Comparison of ENCODE assay signal across 7 cellular contexts in genomic region chr3:17860840-17861471, GRCh38.
DNase-seq lines count a peak whose midpoint lies in the region; ATAC-seq, FAIRE-seq and TF ChIP-seq lines count a peak whose summit lies in the region.
"Not testable (repeated sequence)": the region's sequence is repeated elsewhere in the genome, so short reads cannot be mapped to it uniquely, and the experiment has no call there.

No MANE protein-coding gene starts in this region.

- H3K27ac ChIP-seq in GM23338 (ENCODE audit: low read depth) (peak overlapping the region; percentile 86; the same call in 1 of the 2 replicates), HUES64 (ENCODE audit: low read depth, low read length) (peak overlapping the region; percentile 52; the same call in 1 of the 2 replicates), VCaP (peak overlapping the region; percentile 77)
- not testable (repeated sequence) for H3K27ac ChIP-seq in H1 (ENCODE audit: low read depth, low read length); iPS DF 6.9 (ENCODE audit: low read length); smooth muscle cell (ENCODE audit: low read depth)

- H2AK5ac ChIP-seq in H1 (ENCODE audit: low read depth, low read length) = not testable (repeated sequence)

- 28% methylated on average over 35 of the region's 35 CpGs for WGBS in HUES64
- 62% methylated on average over 32 of the region's 35 CpGs; no CpG with 5 or more reads in 1 of the 2 experiments for WGBS in H1 (ENCODE audit: extremely low coverage in 1 of 2, insufficient coverage in 1 of 2, insufficient read length in 1 of 2, insufficient replicate concordance in 2 of 2, low coverage in 1 of 2, low lambda C conversion rate in 2 of 2, missing lambda C conversion rate in 1 of 2), 2 experiments
- WGBS in iPS DF 6.9 (ENCODE audit: insufficient coverage, insufficient read length) = no CpG with 5 or more reads among the region's 35 CpGs
- WGBS in smooth muscle cell (ENCODE audit: low lambda C conversion rate) = 44% methylated on average over 35 of the region's 35 CpGs

- not testable (repeated sequence) for ATAC-seq in GM23338

- POLR2A ChIA-PET in H1 (lab: Charles Lee; ENCODE audit: partially characterized antibody) = interaction anchor here (0.8 to 1.3 kb wide), 4 partner anchors 9 to 34 kb away, joined by 3 to 6 read pairs (median 4); no protein-coding TSS in a partner anchor

- H3K9me3 Mint-ChIP-seq in GM23338 = peaks cover 27% of the 10 kb centered on the region; the same call in 2 of the 3 replicates
- peaks cover 26% of the 10 kb centered on the region for H3K9me3 Mint-ChIP-seq in nephron

- H3K14ac ChIP-seq in H1 (ENCODE audit: insufficient read length) = not testable (repeated sequence)

- H3K18ac ChIP-seq in H1 (ENCODE audit: extremely low read depth, low read length) = not testable (repeated sequence)

- H2BK15ac ChIP-seq in H1 (ENCODE audit: low read length) = not testable (repeated sequence)

- peaks cover 27% of the 10 kb centered on the region for H3K79me2 ChIP-seq in GM23338 (replicated peaks; ENCODE audit: insufficient read depth)
- H3K79me2 ChIP-seq in H1 (ENCODE audit: control insufficient read depth in 1 of 2, insufficient read depth in 2 of 2, low read length in 2 of 2); smooth muscle cell (ENCODE audit: low read depth): not testable (repeated sequence)

- H4K8ac ChIP-seq in H1 (ENCODE audit: extremely low read depth, insufficient read depth, low read length) = peak overlapping the region; percentile 51; the same call in 1 of the 2 replicates

- H3K27me3 ChIP-seq in GM23338 (ENCODE audit: insufficient read depth); HUES64 (ENCODE audit: insufficient read depth, low read length); H1 (replicated peaks in 1 of 4; ENCODE audit: control insufficient read depth in 3 of 4, extremely low read depth in 1 of 4, insufficient read depth in 3 of 4, low read length in 3 of 4); iPS DF 6.9 (ENCODE audit: control insufficient read depth, insufficient read depth, low read length); smooth muscle cell (ENCODE audit: low read depth): not testable (repeated sequence)

- not testable (repeated sequence) for H3F3A ChIP-seq in GM23338 (replicated peaks; ENCODE audit: low read depth); smooth muscle cell (ENCODE audit: low read depth)

- H2BK5ac ChIP-seq in H1 (ENCODE audit: low read depth, low read length) = not testable (repeated sequence)

- not testable (repeated sequence) for H2BK120ac ChIP-seq in H1 (replicated peaks; ENCODE audit: low read depth, low read length)

- H3K4me1 ChIP-seq in GM23338 (ENCODE audit: insufficient read depth); HUES64 (ENCODE audit: insufficient read depth, low read length); H1 (replicated peaks in 1 of 4; ENCODE audit: control insufficient read depth in 3 of 4, insufficient read depth in 4 of 4, low read length in 3 of 4); iPS DF 6.9 (ENCODE audit: control insufficient read depth, insufficient read depth, low read length); smooth muscle cell (ENCODE audit: low read depth): not testable (repeated sequence)

- H2AFZ ChIP-seq in GM23338; H1 (ENCODE audit: low read length): not testable (repeated sequence)
- H2AFZ ChIP-seq in smooth muscle cell (ENCODE audit: low read depth) = peak overlapping the region; percentile 65

- FAIRE-seq in H1 (lab: Jason Lieb, UNC) = not testable (repeated sequence)

- not testable (repeated sequence) for H4K5ac ChIP-seq in H1 (ENCODE audit: insufficient read length, low read depth, low read length)

- peak overlapping the region; percentile 84; the same call in 1 of the 2 replicates for H3K27ac Mint-ChIP-seq in GM23338
- H3K27ac Mint-ChIP-seq in nephron = peak overlapping the region; percentile 6 to 92 (median 65)

- H3K27me3 Mint-ChIP-seq in GM23338 (ENCODE audit: insufficient read depth, low read depth, poor library complexity); nephron (ENCODE audit: low read depth): not testable (repeated sequence)

- not testable (repeated sequence) for H3K4me1 Mint-ChIP-seq in GM23338, nephron

- H3K9ac ChIP-seq in HUES64 (ENCODE audit: low read depth, low read length) (peak overlapping the region; percentile 84), H1 (replicated peaks in 1 of 4; ENCODE audit: extremely low read depth in 1 of 4, low read depth in 3 of 4, low read length in 3 of 4) (peak overlapping the region in 1 of 4 experiments; percentile 70; a peak in 3 of 7 replicates)
- H3K9ac ChIP-seq in smooth muscle cell (ENCODE audit: low read depth) = not testable (repeated sequence)

- H2BK12ac ChIP-seq in H1 (ENCODE audit: low read depth, low read length) = not testable (repeated sequence)

- H3K4me2 ChIP-seq in GM23338 = peak overlapping the region; percentile 72
- H3K4me2 ChIP-seq in H1 (ENCODE audit: insufficient read depth in 1 of 2, low read depth in 2 of 2, low read length in 2 of 2) = peak overlapping the region; percentile 7 to 31; a peak in 3 of 4 replicates
- peak overlapping the region; percentile 84 for H3K4me2 ChIP-seq in smooth muscle cell

- not testable (repeated sequence) for TF ChIP-seq POLR2A in H1 (IDR thresholded peaks at IDR 0.05; ENCODE audit: control extremely low read depth in 1 of 2, low read depth in 2 of 2, low read length in 2 of 2)

- H3K36me3 ChIP-seq in GM23338 (ENCODE audit: insufficient read depth); HUES64 (ENCODE audit: insufficient read depth, low read length); H1 (ENCODE audit: control insufficient read depth in 2 of 4, insufficient read depth in 4 of 4, low read length in 3 of 4); iPS DF 6.9 (ENCODE audit: control insufficient read depth, insufficient read depth, low read length); smooth muscle cell (ENCODE audit: low read depth): not testable (repeated sequence)

- not testable (repeated sequence) for H3K9me2 ChIP-seq in GM23338 (ENCODE audit: insufficient read depth)

- H3K56ac ChIP-seq in H1 (replicated peaks; ENCODE audit: insufficient read length, low read depth, low read length) = not testable (repeated sequence)

- not testable (repeated sequence) for H2BK20ac ChIP-seq in H1 (ENCODE audit: low read length)

- H3K23ac ChIP-seq in H1 (ENCODE audit: insufficient read length) = not testable (repeated sequence)

- CTCF ChIA-PET in H1 (lab: Charles Lee; ENCODE audit: partially characterized antibody) = interaction anchor here (0.6 kb wide), 1 partner anchor 1261 kb away, joined by 3 read pairs; no protein-coding TSS in a partner anchor

- not testable (repeated sequence) for H4K20me1 ChIP-seq in GM23338 (replicated peaks; ENCODE audit: insufficient read depth); H1 (replicated peaks in 1 of 2; ENCODE audit: control insufficient read depth in 1 of 2, insufficient read depth in 2 of 2, low read length in 2 of 2); smooth muscle cell (ENCODE audit: low read depth)

- not testable (repeated sequence) for H3K4ac ChIP-seq in H1 (replicated peaks; ENCODE audit: insufficient read length, low read depth, low read length)

- H3K36me3 Mint-ChIP-seq in GM23338 (ENCODE audit: low read depth) (peaks cover 13% of the 10 kb centered on the region), nephron (ENCODE audit: low read depth) (peaks cover 11% of the 10 kb centered on the region)

- TF ChIP-seq RAD21 in H1 (IDR thresholded peaks at IDR 0.05 in 1 of 2, conservative IDR thresholded peaks at IDR 0.05 in 1 of 2; ENCODE audit: low read depth in 2 of 2, low read length in 2 of 2) = not testable (repeated sequence)

- not testable (repeated sequence) for H4K91ac ChIP-seq in H1 (replicated peaks; ENCODE audit: insufficient read length, low read length)

- TF ChIP-seq CTCF in GM23338 (conservative IDR thresholded peaks at IDR 0.05; ENCODE audit: low read depth in 2 of 2); VCaP (conservative IDR thresholded peaks at IDR 0.05); H1 (IDR thresholded peaks at IDR 0.05; ENCODE audit: control extremely low read depth in 1 of 3, insufficient read depth in 1 of 3, low read depth in 1 of 3, low read length in 3 of 3); nephron (IDR thresholded peaks at IDR 0.05; ENCODE audit: unreplicated experiment in 3 of 3); smooth muscle cell (IDR thresholded peaks at IDR 0.05; ENCODE audit: borderline replicate concordance, insufficient read depth, poor library complexity, severe bottlenecking): not testable (repeated sequence)

- H3K4me3 Mint-ChIP-seq in GM23338 (peak overlapping the region; percentile 69), nephron (peak overlapping the region; percentile 73 to 81 (median 75))

- H3K4me3 ChIP-seq in GM23338 (peak overlapping the region; percentile 46), HUES64 (ENCODE audit: low read length) (peak overlapping the region; percentile 78), H1 (ENCODE audit: extremely low read depth in 1 of 4, insufficient read depth in 2 of 4, low read depth in 3 of 4, low read length in 4 of 4) (peak overlapping the region; percentile 26 to 55 (median 42); a peak in 6 of 8 replicates), iPS DF 6.9 (ENCODE audit: low read length) (peak overlapping the region; percentile 30; the same call in 1 of the 2 replicates), smooth muscle cell (peak overlapping the region; percentile 52)

- not testable (repeated sequence) for H3K23me2 ChIP-seq in H1 (ENCODE audit: low read depth, low read length)

- DNase-seq in GM23338 (ENCODE audit: low spot score) = peak; percentile 22
- peak in 1 of 2 experiments; percentile 63 for DNase-seq in H1 (ENCODE audit: low read depth in 1 of 2, low spot score in 2 of 2)
- not testable (repeated sequence) for DNase-seq in iPS DF 6.9 (ENCODE audit: low read depth, low spot score); smooth muscle cell (lab: John Stamatoyannopoulos, UW; ENCODE audit: unreplicated experiment)

- not testable (repeated sequence) for TF ChIP-seq EP300 in H1 (IDR thresholded peaks at IDR 0.05; ENCODE audit: borderline replicate concordance in 1 of 2, low read depth in 2 of 2, low read length in 2 of 2)

- not testable (repeated sequence) for H3K79me1 ChIP-seq in H1 (ENCODE audit: low read depth, low read length)

- H3K9me3 ChIP-seq in HUES64 (ENCODE audit: insufficient read depth, low read depth, low read length); H1 (ENCODE audit: insufficient read depth in 2 of 2, low read depth in 1 of 2, low read length in 1 of 2); iPS DF 6.9 (ENCODE audit: control insufficient read depth, insufficient read depth, low read length); smooth muscle cell (replicated peaks; ENCODE audit: low read depth): not testable (repeated sequence)

Comparison
In these comparisons a context has a peak if more than half of its experiments do, and no peak if none do; other contexts are left out.
1. H3K4me2 ChIP-seq: peak in every context shown above with its lines; median percentile 84 in smooth muscle cell; 72 in GM23338; 19 in H1.